ENCODE assay signal across 8 cellular contexts in genomic region chr1:47023268-47024137, GRCh38. TPM values are rescaled to one million over a fixed set of nuclear protein-coding genes. Genes with fewer than 3 reads are reported as not detected.
DNase-seq lines count a peak whose midpoint lies in the region; ATAC-seq and TF ChIP-seq lines count a peak whose summit lies in the region.

A gene with protein sequence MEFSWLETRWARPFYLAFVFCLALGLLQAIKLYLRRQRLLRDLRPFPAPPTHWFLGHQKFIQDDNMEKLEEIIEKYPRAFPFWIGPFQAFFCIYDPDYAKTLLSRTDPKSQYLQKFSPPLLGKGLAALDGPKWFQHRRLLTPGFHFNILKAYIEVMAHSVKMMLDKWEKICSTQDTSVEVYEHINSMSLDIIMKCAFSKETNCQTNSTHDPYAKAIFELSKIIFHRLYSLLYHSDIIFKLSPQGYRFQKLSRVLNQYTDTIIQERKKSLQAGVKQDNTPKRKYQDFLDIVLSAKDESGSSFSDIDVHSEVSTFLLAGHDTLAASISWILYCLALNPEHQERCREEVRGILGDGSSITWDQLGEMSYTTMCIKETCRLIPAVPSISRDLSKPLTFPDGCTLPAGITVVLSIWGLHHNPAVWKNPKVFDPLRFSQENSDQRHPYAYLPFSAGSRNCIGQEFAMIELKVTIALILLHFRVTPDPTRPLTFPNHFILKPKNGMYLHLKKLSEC (plus strand): TSS chr1:47023669. CDS start chr1:47023818, 149 bp downstream.

- peaks cover 0 to 2% (median 0%) of the 10 kb centered on the region in 9 donors for H3K9me3 Mint-ChIP-seq in naive thymus-derived CD8-positive, alpha-beta T cell
- H3K9me3 Mint-ChIP-seq in stimulated activated naive CD8-positive, alpha-beta T cell treated with anti-CD3 and anti-CD28 coated beads, Interleukin-15, amount 100 ng/mL, for 72 hours: no peaks in the 10 kb centered on the region

- H3K36me3 Mint-ChIP-seq in naive thymus-derived CD8-positive, alpha-beta T cell: no peaks in the 10 kb centered on the region

- intact Hi-C loops in spleen (cut with DNase I; ENCODE audit: low total_unique reads): no loop called here

- ATAC-seq in stimulated activated naive CD8-positive, alpha-beta T cell treated with anti-CD3 and anti-CD28 coated beads, Interleukin-15, Interleukin-2, amounts not matched to agents 100 U/mL and 50 U/mL, for 24 hours: no peak
- ATAC-seq in naive thymus-derived CD8-positive, alpha-beta T cell: no peak
- ATAC-seq in stimulated activated naive CD8-positive, alpha-beta T cell treated with anti-CD3 and anti-CD28 coated beads, Interleukin-15, amount 100 ng/mL, for 72 hours: no peak

- H3K27me3 ChIP-seq in spleen (replicated peaks in 1 of 7): peaks cover 0 to 54% (median 15%) of the 10 kb centered on the region in 7 donors

- TF ChIP-seq POLR2A in spleen (IDR thresholded peaks at IDR 0.05): no peak

- no peaks in the 10 kb centered on the region for H3K36me3 ChIP-seq in spleen

- TF ChIP-seq CTCF in cardiac fibroblast (IDR thresholded peaks at IDR 0.05; ENCODE audit: low read depth, low read length): no peak
- no peak for TF ChIP-seq CTCF in spleen (IDR thresholded peaks at IDR 0.05 in 8 of 11, conservative IDR thresholded peaks at IDR 0.05 in 3 of 11)

- H3K4me3 ChIP-seq in cardiac fibroblast (replicated peaks in 1 of 2; ENCODE audit: low read depth in 2 of 2, low read length in 2 of 2) (peak within 1 kb of the TSS; percentile 24 to 55), spleen (peak within 1 kb of the TSS in 5 of 8 donors; percentile 8 to 45 (median 21))

- no peak within 1 kb of the TSS for H3K4me3 Mint-ChIP-seq in naive thymus-derived CD8-positive, alpha-beta T cell
- H3K4me3 Mint-ChIP-seq in stimulated activated naive CD8-positive, alpha-beta T cell treated with anti-CD3 and anti-CD28 coated beads, Interleukin-15, amount 100 ng/mL, for 72 hours: no peak within 1 kb of the TSS

- no peak for TF ChIP-seq RAD21 in Ishikawa (IDR thresholded peaks at IDR 0.05; ENCODE audit: low read depth)

- POLR2A ChIA-PET in naive thymus-derived CD8-positive, alpha-beta T cell (lab: Charles Lee): no interaction called here

- no peak for TF ChIP-seq EP300 in Ishikawa (IDR thresholded peaks at IDR 0.05; ENCODE audit: borderline replicate concordance)

- no peaks in the 10 kb centered on the region for H3K9me3 ChIP-seq in spleen

- DNase-seq in cardiac fibroblast (ENCODE audit: low read depth in 2 of 2) (peak; percentile 23 to 58), iris pigment epithelial cell (ENCODE audit: low read depth) (peak; percentile 16), spleen (no peak), epidermal melanocyte (ENCODE audit: insufficient read length, low spot score) (no peak)
- no peak for DNase-seq in stimulated activated naive CD8-positive, alpha-beta T cell treated with anti-CD3 and anti-CD28 coated beads, Interleukin-15, Interleukin-2, amounts not matched to agents 100 U/mL and 50 U/mL, for 24 hours
- no peak for DNase-seq in naive thymus-derived CD8-positive, alpha-beta T cell
- no peak for DNase-seq in stimulated activated naive CD8-positive, alpha-beta T cell treated with anti-CD3 and anti-CD28 coated beads, Interleukin-15, amount 100 ng/mL, for 72 hours

- peaks cover 0 to 11% (median 7%) of the 10 kb centered on the region in 6 donors for H3K4me1 ChIP-seq in spleen

- H3K27me3 Mint-ChIP-seq in naive thymus-derived CD8-positive, alpha-beta T cell: peaks cover 18 to 40% (median 36%) of the 10 kb centered on the region in 5 donors
- H3K27me3 Mint-ChIP-seq in stimulated activated naive CD8-positive, alpha-beta T cell treated with anti-CD3 and anti-CD28 coated beads, Interleukin-15, amount 100 ng/mL, for 72 hours: peaks cover 49% of the 10 kb centered on the region

- peaks cover 0 to 2% (median 0%) of the 10 kb centered on the region in 4 donors for H3K4me1 Mint-ChIP-seq in naive thymus-derived CD8-positive, alpha-beta T cell
- no peaks in the 10 kb centered on the region for H3K4me1 Mint-ChIP-seq in stimulated activated naive CD8-positive, alpha-beta T cell treated with anti-CD3 and anti-CD28 coated beads, Interleukin-15, amount 100 ng/mL, for 72 hours

- H3K27ac Mint-ChIP-seq in naive thymus-derived CD8-positive, alpha-beta T cell: peak within 1 kb of the TSS in 1 of 10 donors; percentile 5
- no peak within 1 kb of the TSS for H3K27ac Mint-ChIP-seq in stimulated activated naive CD8-positive, alpha-beta T cell treated with anti-CD3 and anti-CD28 coated beads, Interleukin-15, amount 100 ng/mL, for 72 hours

- H3K27ac ChIP-seq in spleen: no peak within 1 kb of the TSS

- WGBS in spleen, 5 donors: 7 to 8% (median 7%) methylated on average over 26 to 49 of the region's 49 CpGs

TF ChIP-seq in Ishikawa, 13 proteins besides CTCF, POLR2A, EP300 and RAD21:
- TF ChIP-seq NFIC (IDR thresholded peaks at IDR 0.05): 0 out of 2 replicates have a peak, but pooled peaks have one; percentile 7
- TF ChIP-seq, protein P1, sequence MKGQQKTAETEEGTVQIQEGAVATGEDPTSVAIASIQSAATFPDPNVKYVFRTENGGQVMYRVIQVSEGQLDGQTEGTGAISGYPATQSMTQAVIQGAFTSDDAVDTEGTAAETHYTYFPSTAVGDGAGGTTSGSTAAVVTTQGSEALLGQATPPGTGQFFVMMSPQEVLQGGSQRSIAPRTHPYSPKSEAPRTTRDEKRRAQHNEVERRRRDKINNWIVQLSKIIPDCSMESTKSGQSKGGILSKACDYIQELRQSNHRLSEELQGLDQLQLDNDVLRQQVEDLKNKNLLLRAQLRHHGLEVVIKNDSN (IDR thresholded peaks at IDR 0.05): no peak
- TF ChIP-seq ZBTB7A (IDR thresholded peaks at IDR 0.05; ENCODE audit: low read depth): 0 out of 2 replicates have a peak, but pooled peaks have one; percentile 32

RNA-seq across cellular contexts. Expression of the gene that starts here (rescaled TPM):
- total RNA-seq in spleen: 1 to 10 TPM in 1 of 7 donors, under 1 TPM in 4, not detected in 2; 0.14 to 1.7 (median 0.17) TPM
- polyA plus RNA-seq in spleen: under 1 TPM; 0.24 to 0.48 (median 0.41) TPM
- total RNA-seq in naive thymus-derived CD8-positive, alpha-beta T cell: not detected
- not detected for polyA plus RNA-seq in naive thymus-derived CD8-positive, alpha-beta T cell

Comparison
In these comparisons a context has a peak if more than half of its experiments do, and no peak if none do; other contexts are left out.
1. DNase-seq: peak in cardiac fibroblast (2 of 2) and iris pigment epithelial cell (single experiment); none in spleen (single experiment), epidermal melanocyte (single experiment), stimulated activated naive CD8-positive, alpha-beta T cell treated with anti-CD3 and anti-CD28 coated beads, Interleukin-15, Interleukin-2, amounts not matched to agents 100 U/mL and 50 U/mL, for 24 hours (single experiment), naive thymus-derived CD8-positive, alpha-beta T cell (0 of 10) and stimulated activated naive CD8-positive, alpha-beta T cell treated with anti-CD3 and anti-CD28 coated beads, Interleukin-15, amount 100 ng/mL, for 72 hours (0 of 2).